Comparison of ENCODE assay signal across 28 cellular contexts in genomic region chr2:236977999-236978398, GRCh38.
"Had no signal": no experiment of that assay in that cellular context is flagged by ENCODE, and none has a peak within 500 bp of the region (broad histone marks: within the 10 kb centered on the region; RNA-seq: fewer than 3 reads in every experiment).

No MANE protein-coding gene starts in this region.

- DNase-seq: activated B cell treated with CpG ODN at 0.5 μM for 24 hours; activated CD4-positive, alpha-beta memory T cell treated with anti-CD3 and anti-CD28 coated beads for 36 hours; activated CD4-positive, alpha-beta T cell treated with anti-CD3 and anti-CD28 coated beads for 4 hours; activated CD4-positive, alpha-beta T cell treated with anti-CD3 and anti-CD28 coated beads, Interleukin-2, amount 50 U/mL, for 1 hour; activated CD4-positive, CD25-positive, alpha-beta regulatory T cell treated with anti-CD3 and anti-CD28 coated beads, Interleukin-2, amount 50 U/mL, for 72 hours; activated CD8-positive, alpha-beta memory T cell treated with anti-CD3 and anti-CD28 coated beads, Interleukin-2, amount 50 U/mL, for 48 hours; activated effector memory CD4-positive, alpha-beta T cell treated with Interleukin-2 at 50 U/mL for 16 hours; activated naive CD4-positive, alpha-beta T cell treated with anti-CD3 and anti-CD28 coated beads, Interleukin-2, amount 10 ng/mL, durations not matched to agents 7 days and 5 days; activated naive CD8-positive, alpha-beta T cell treated with anti-CD3 and anti-CD28 coated beads, Interleukin-2, amount 50 U/mL, for 24 hours; activated T-cell treated with anti-CD3 and anti-CD28 coated beads, Interleukin-2, amount 50 U/mL, for 48 hours; anterior cingulate cortex; caudate nucleus; NCI-H1105; NCI-H1436; NCI-H1694; NCI-H1930; NCI-H2081 treated with DMSO at 0.1 percent for 48 hours; NCI-H226; NCI-H446 treated with DMSO at 0.1 percent for 48 hours; NCI-H524; NCI-H69; NCI-H82; SIG-M5; T-cell; T-helper 2 cell; T-helper 9 cell had no signal

- H3K4me3 ChIP-seq: K562 had no signal

- H3K27ac ChIP-seq: VCaP had no signal
